Comparison of ENCODE assay signal across 18 cellular contexts in the genomic region with DNA sequence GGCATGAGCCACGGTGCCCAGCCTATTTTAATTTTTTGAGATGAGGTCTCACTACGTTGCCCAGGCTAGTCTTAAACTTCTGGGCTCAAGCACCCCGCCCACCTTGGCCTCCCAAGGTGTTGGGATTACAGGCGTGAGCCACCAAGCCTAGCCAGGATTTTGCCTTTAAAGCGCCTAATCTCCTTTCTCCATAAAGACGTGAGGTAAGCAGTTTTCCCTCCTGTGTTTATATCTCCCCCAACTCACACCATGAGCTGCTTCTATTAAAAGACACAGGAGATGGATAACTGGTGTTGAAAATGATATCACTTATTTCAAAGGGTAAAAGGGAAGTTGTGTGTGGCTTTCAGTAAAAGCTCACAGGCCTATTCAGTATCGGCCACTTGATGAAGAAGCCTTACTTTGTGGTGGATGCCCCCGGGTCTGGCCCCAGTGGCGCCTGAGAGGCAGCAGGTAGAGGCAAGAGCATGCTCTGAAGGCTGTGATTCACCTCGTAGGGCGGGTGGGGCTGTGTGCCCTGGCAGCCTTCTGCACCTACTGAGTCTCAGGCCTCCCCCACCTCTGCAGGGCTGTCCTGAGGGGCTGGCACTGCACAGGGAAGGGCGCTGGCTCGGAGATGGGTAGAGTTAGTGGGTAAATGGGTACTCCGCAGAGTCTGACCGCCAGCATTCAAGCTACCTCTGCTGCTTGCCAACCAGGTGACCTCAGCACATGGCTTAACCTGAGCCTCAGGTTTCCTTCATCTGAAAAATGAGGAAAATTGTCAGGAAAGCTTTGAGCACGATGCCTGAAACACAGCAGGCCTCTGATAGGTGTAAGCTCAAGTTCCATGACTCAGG.
DNase-seq lines count a peak whose midpoint lies in the region; ATAC-seq and TF ChIP-seq lines count a peak whose summit lies in the region.
"Had no signal": no experiment of that assay in that cellular context is flagged by ENCODE, and none has a peak within 500 bp of the region (broad histone marks: within the 10 kb centered on the region; RNA-seq: fewer than 3 reads in every experiment).

No MANE protein-coding gene starts in this region.

- ATAC-seq in activated T-cell treated with anti-CD3 and anti-CD28 coated beads, Interleukin-2, amount 50 U/mL, for 4 hours, result no peak

- H3K27me3 Mint-ChIP-seq in activated T-cell treated with anti-CD3 and anti-CD28 coated beads, Interleukin-2, amount 50 U/mL, for 4 hours (ENCODE audit: low read depth), result no peaks in the 10 kb centered on the region
- H3K27me3 Mint-ChIP-seq in stimulated activated naive CD8-positive, alpha-beta T cell treated with anti-CD3 and anti-CD28 coated beads, Interleukin-15, Interleukin-2, amounts not matched to agents 100 ng/mL and 50 ng/mL, for 24 hours, result no peaks in the 10 kb centered on the region
- H3K27me3 Mint-ChIP-seq in MCF 10A (ENCODE audit: insufficient read depth, unreplicated experiment) (no peaks in the 10 kb centered on the region), H9 (ENCODE audit: low read depth) (no peaks in the 10 kb centered on the region)

- intact Hi-C loops in MCF 10A (cut with micrococcal nuclease), result loop anchor here (5.0 kb wide), 1 partner anchor 209 kb away; no protein-coding TSS in a partner anchor

- H3K14ac ChIP-seq in H9 (ENCODE audit: insufficient read depth, low read length), result no peak overlapping the region

- no peak overlapping the region for H2BK20ac ChIP-seq in H9 (ENCODE audit: low read depth, low read length, poor library complexity, severe bottlenecking)

- H3K9me3 Mint-ChIP-seq in activated T-cell treated with anti-CD3 and anti-CD28 coated beads, Interleukin-2, amount 50 U/mL, for 4 hours, result no peaks in the 10 kb centered on the region
- H3K9me3 Mint-ChIP-seq in stimulated activated naive CD8-positive, alpha-beta T cell treated with anti-CD3 and anti-CD28 coated beads, Interleukin-15, Interleukin-2, amounts not matched to agents 100 ng/mL and 50 ng/mL, for 24 hours, result no peaks in the 10 kb centered on the region
- H3K9me3 Mint-ChIP-seq in MCF 10A (ENCODE audit: unreplicated experiment) (no peaks in the 10 kb centered on the region), H9 (no peaks in the 10 kb centered on the region)
- H3K9me3 Mint-ChIP-seq: nephron had no signal

- no peaks in the 10 kb centered on the region for H3K79me1 ChIP-seq in H9 (ENCODE audit: insufficient read depth, low read depth, low read length, poor library complexity, severe bottlenecking)

- no peak overlapping the region for H4K91ac ChIP-seq in H9 (ENCODE audit: insufficient read length, low read depth, low read length)

- H3K56ac ChIP-seq in H9 (ENCODE audit: insufficient read length, low read depth, low read length), result no peak overlapping the region

- H2AK5ac ChIP-seq in H9 (ENCODE audit: insufficient read length, low read length), result no peak overlapping the region

- TF ChIP-seq CTCF in RWPE1 (conservative IDR thresholded peaks at IDR 0.05; ENCODE audit: low read depth) (no peak), epithelial cell of esophagus (IDR thresholded peaks at IDR 0.05; ENCODE audit: insufficient read depth, low read depth, low read length, missing control alignments) (no peak), MCF 10A (IDR thresholded peaks at IDR 0.05; ENCODE audit: unreplicated experiment) (no peak), H9 (conservative IDR thresholded peaks at IDR 0.05) (no peak)

- no peak overlapping the region for H2AFZ ChIP-seq in H9 (ENCODE audit: low read length)

- no peaks in the 10 kb centered on the region for H3K79me2 ChIP-seq in H9 (ENCODE audit: insufficient read depth, low read length)

- H2BK120ac ChIP-seq in H9 (ENCODE audit: low read depth, low read length, poor library complexity, severe bottlenecking), result no peak overlapping the region

- H3K4me1 ChIP-seq in H9 (ENCODE audit: insufficient read depth, low read length), result no peaks in the 10 kb centered on the region; the same call in 1 of the 2 replicates

- peaks cover 5% of the 10 kb centered on the region for H3K36me3 Mint-ChIP-seq in activated T-cell treated with anti-CD3 and anti-CD28 coated beads, Interleukin-2, amount 50 U/mL, for 4 hours (ENCODE audit: insufficient read depth)
- H3K36me3 Mint-ChIP-seq in stimulated activated naive CD8-positive, alpha-beta T cell treated with anti-CD3 and anti-CD28 coated beads, Interleukin-15, Interleukin-2, amounts not matched to agents 100 ng/mL and 50 ng/mL, for 24 hours (ENCODE audit: low read depth), result peaks cover 20% of the 10 kb centered on the region
- H3K36me3 Mint-ChIP-seq in MCF 10A (ENCODE audit: insufficient read depth, unreplicated experiment), result peaks cover 12% of the 10 kb centered on the region
- H3K36me3 Mint-ChIP-seq in H9 (ENCODE audit: insufficient read depth in 1 of 3, low read depth in 3 of 3), result peaks cover 0 to 3% (median 0%) of the 10 kb centered on the region in 3 experiments; a peak in 1 of 7 replicates

- H4K5ac ChIP-seq in H9 (ENCODE audit: insufficient read length, low read depth, low read length), result no peak overlapping the region

- H2BK15ac ChIP-seq in H9 (ENCODE audit: low read depth, low read length), result no peak overlapping the region

- H3K9me3 ChIP-seq in H9 (ENCODE audit: control insufficient read depth, low read depth, low read length), result no peaks in the 10 kb centered on the region

- H3K23me2 ChIP-seq in H9 (ENCODE audit: insufficient read length, low read depth, low read length, poor library complexity, severe bottlenecking), result no peaks in the 10 kb centered on the region

- H4K8ac ChIP-seq in H9 (replicated peaks; ENCODE audit: insufficient read length, low read depth, low read length), result no peak overlapping the region

- CTCF ChIA-PET in RWPE1 (lab: Yijun Ruan, JAX), result interaction anchor here (0.6 to 1.3 kb wide), 2 partner anchors 16 to 37 kb away, joined by 4 to 9 read pairs; no protein-coding TSS in a partner anchor
- CTCF ChIA-PET in MCF 10A (lab: Yijun Ruan, JAX), result interaction anchor here (0.5 to 1.4 kb wide), 4 partner anchors 10 to 737 kb away, joined by 3 to 4 read pairs (median 4); no protein-coding TSS in a partner anchor

- BruUV-seq in MCF 10A (replicated peaks; lab: Mats Ljungman, UMichigan), result no TSS peak

- no peak overlapping the region for H2BK5ac ChIP-seq in H9 (ENCODE audit: insufficient read length, low read length)

- H3K23ac ChIP-seq in H9 (ENCODE audit: insufficient read length, low read depth, low read length), result no peak overlapping the region

- POLR2A ChIA-PET in RWPE1 (lab: Yijun Ruan, JAX; ENCODE audit: low non-redundant PET), result no interaction called here
- POLR2A ChIA-PET in MCF 10A (lab: Yijun Ruan, JAX), result interaction anchor here (0.6 kb wide), 1 partner anchor 35 kb away, joined by 3 read pairs; no protein-coding TSS in a partner anchor

- no peak overlapping the region for H3K4me3 ChIP-seq in epithelial cell of esophagus (ENCODE audit: low read length)
- H3K4me3 ChIP-seq: coronary artery had no signal

- no peak overlapping the region for H3T11ph ChIP-seq in H9 (ENCODE audit: low read length)

- H3K4me3 Mint-ChIP-seq in activated T-cell treated with anti-CD3 and anti-CD28 coated beads, Interleukin-2, amount 50 U/mL, for 4 hours, result no peak overlapping the region
- peak overlapping the region; percentile 23 for H3K4me3 Mint-ChIP-seq in stimulated activated naive CD8-positive, alpha-beta T cell treated with anti-CD3 and anti-CD28 coated beads, Interleukin-15, Interleukin-2, amounts not matched to agents 100 ng/mL and 50 ng/mL, for 24 hours
- H3K4me3 Mint-ChIP-seq in MCF 10A (ENCODE audit: unreplicated experiment) (no peak overlapping the region), H9 (no peak overlapping the region)
- H3K4me3 Mint-ChIP-seq: nephron had no signal

- no peak overlapping the region for H3K4ac ChIP-seq in H9 (ENCODE audit: low read depth, low read length)

- DNase-seq in activated T-cell treated with anti-CD3 and anti-CD28 coated beads, Interleukin-2, amount 50 U/mL, for 48 hours, result peak; percentile 73 to 80
- no peak for DNase-seq in activated T-cell treated with anti-CD3 and anti-CD28 coated beads, Interleukin-2, amount 50 U/mL, for 4 hours
- DNase-seq in RWPE1 (ENCODE audit: low spot score), result peak; percentile 28
- DNase-seq in epithelial cell of esophagus (ENCODE audit: low read depth), result peak; percentile 63
- no peak for DNase-seq in D341Med (ENCODE audit: low spot score)
- DNase-seq in MCF 10A (ENCODE audit: unreplicated experiment), result no peak
- no peak for DNase-seq in H9
- DNase-seq: aorta, COR-L47, erythroblast, left ventricle myocardium superior, NCI-H1048, NCI-H2171, Right ventricle myocardium superior, T-helper 9 cell had no signal

- H3K9ac ChIP-seq in H9 (ENCODE audit: extremely low read depth, insufficient read length, low read length), result no peak overlapping the region

- H3K4me2 ChIP-seq in H9 (ENCODE audit: insufficient read depth, insufficient read length, low read length), result no peak overlapping the region

- no peak overlapping the region for H2BK12ac ChIP-seq in H9 (ENCODE audit: insufficient read length, low read depth, low read length)

- no peak overlapping the region for H3K18ac ChIP-seq in H9 (ENCODE audit: insufficient read length, low read depth, low read length)

- H4K20me1 ChIP-seq in H9 (ENCODE audit: control insufficient read depth, insufficient read depth, insufficient read length), result no peaks in the 10 kb centered on the region

- WGBS in H9 (ENCODE audit: extremely low coverage, insufficient read length, low lambda C conversion rate), result no CpG with 5 or more reads among the region's 16 CpGs

- peaks cover 64% of the 10 kb centered on the region for H3K4me1 Mint-ChIP-seq in activated T-cell treated with anti-CD3 and anti-CD28 coated beads, Interleukin-2, amount 50 U/mL, for 4 hours (ENCODE audit: low read depth)
- H3K4me1 Mint-ChIP-seq in stimulated activated naive CD8-positive, alpha-beta T cell treated with anti-CD3 and anti-CD28 coated beads, Interleukin-15, Interleukin-2, amounts not matched to agents 100 ng/mL and 50 ng/mL, for 24 hours (ENCODE audit: low read depth), result peaks cover 89% of the 10 kb centered on the region
- H3K4me1 Mint-ChIP-seq in MCF 10A (ENCODE audit: insufficient read depth, unreplicated experiment) (peaks cover 14% of the 10 kb centered on the region), H9 (peaks cover 9 to 10% of the 10 kb centered on the region in 2 experiments)

- no peaks in the 10 kb centered on the region for H3K27me3 ChIP-seq in H9 (ENCODE audit: insufficient read depth, low read length)

- H3K27ac ChIP-seq in RWPE1 (no peak overlapping the region), H9 (ENCODE audit: insufficient read length, low read depth, low read length) (no peak overlapping the region)
- H3K27ac ChIP-seq: coronary artery had no signal

- H3K27ac Mint-ChIP-seq in stimulated activated naive CD8-positive, alpha-beta T cell treated with anti-CD3 and anti-CD28 coated beads, Interleukin-15, Interleukin-2, amounts not matched to agents 100 ng/mL and 50 ng/mL, for 24 hours, result peak overlapping the region; percentile 83
- no peak overlapping the region for H3K27ac Mint-ChIP-seq in MCF 10A (ENCODE audit: low read depth, unreplicated experiment)
- no peak overlapping the region for H3K27ac Mint-ChIP-seq in H9

Comparison
In these comparisons a context has a peak if more than half of its experiments do, and no peak if none do; other contexts are left out.
1. DNase-seq: peak in activated T-cell treated with anti-CD3 and anti-CD28 coated beads, Interleukin-2, amount 50 U/mL, for 48 hours (2 of 2), RWPE1 (single experiment) and epithelial cell of esophagus (single experiment); none in activated T-cell treated with anti-CD3 and anti-CD28 coated beads, Interleukin-2, amount 50 U/mL, for 4 hours (single experiment), D341Med (single experiment), MCF 10A (single experiment) and H9 (single experiment).